ENCODE assay signal across 38 cellular contexts in the genomic region with DNA sequence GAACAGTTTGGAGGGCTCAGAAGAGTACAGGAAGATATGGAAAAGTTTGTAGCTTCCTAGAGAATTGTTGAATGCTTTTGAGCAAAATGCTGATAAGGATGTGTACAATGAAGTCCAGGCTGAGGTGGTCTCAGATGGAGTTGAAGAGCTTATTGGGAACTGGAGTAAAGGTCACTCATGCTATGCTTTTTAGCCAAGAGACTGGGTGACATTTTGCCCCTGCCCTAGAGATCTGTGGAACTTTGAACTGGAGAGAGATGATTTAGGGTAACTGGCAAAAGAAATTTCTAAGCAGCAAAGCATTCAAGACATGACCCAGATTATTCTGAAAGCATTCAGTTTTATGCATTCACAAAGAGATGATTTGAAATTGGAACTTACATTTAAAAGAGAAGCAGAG. TPM values are rescaled to one million over a fixed set of nuclear protein-coding genes. Genes with fewer than 3 reads are reported as not detected.
"Had no signal": no experiment of that assay in that cellular context is flagged by ENCODE, and none has a peak within 500 bp of the region (broad histone marks: within the 10 kb centered on the region; RNA-seq: fewer than 3 reads in every experiment).

No MANE protein-coding gene starts in this region.

- H3K4me3 ChIP-seq: MG63 had no signal

- H3K27ac ChIP-seq: KMS-11 had no signal

- H3K27me3 ChIP-seq: MG63 had no signal

- DNase-seq: Karpas-422, Kasumi-1, MG63, MM.1S, MV-4-11, NCI-H1048, NCI-H1092, NCI-H1092 treated with DMSO at 0.1 percent for 48 hours, NCI-H1105, NCI-H1105 treated with DMSO at 0.1 percent for 48 hours, NCI-H1417, NCI-H1417 treated with DMSO at 0.1 percent for 48 hours, NCI-H1436, NCI-H1436 treated with DMSO at 0.1 percent for 48 hours, NCI-H146, NCI-H1694, NCI-H1694 treated with DMSO at 0.1 percent for 48 hours, NCI-H187, NCI-H187 treated with DMSO at 0.1 percent for 48 hours, NCI-H1930, NCI-H2029, NCI-H2029 treated with DMSO at 0.1 percent for 48 hours, NCI-H2081, NCI-H2081 treated with DMSO at 0.1 percent for 48 hours, NCI-H2107, NCI-H2171, NCI-H2171 treated with DMSO at 0.1 percent for 48 hours, NCI-H2227 treated with DMSO at 0.1 percent for 48 hours, NCI-H226, NCI-H345, NCI-H446, NCI-H446 treated with DMSO at 0.1 percent for 48 hours, NCI-H510A had no signal

- H3K9ac ChIP-seq: KMS-11 had no signal

- H3K36me3 ChIP-seq: MG63 had no signal

- H3K9me3 ChIP-seq: MG63 had no signal

RNA-seq across cellular contexts. Expression of gene CABP2, which starts 27.9 kb away (rescaled TPM):
- total RNA-seq: LHCN-M2, M059J, MCF 10A, NCI-H460 had no signal
